In genomic region chr14:48944802-48945201, GRCh38 we compare ENCODE assay signal across 10 cellular contexts.
ATAC-seq and TF ChIP-seq lines count a peak whose summit lies in the region.
"Had no signal": no experiment of that assay in that cellular context is flagged by ENCODE, and none has a peak within 500 bp of the region (broad histone marks: within the 10 kb centered on the region; RNA-seq: fewer than 3 reads in every experiment).

No MANE protein-coding gene starts in this region.

- no peaks in the 10 kb centered on the region for H3K9me2 ChIP-seq in neural cell (ENCODE audit: insufficient read depth, low read length)

- no peak for TF ChIP-seq CTCF in neural cell (IDR thresholded peaks at IDR 0.05; ENCODE audit: poor library complexity, severe bottlenecking)

- no peak for ATAC-seq in HG03354 (IDR thresholded peaks at IDR 0.05; ENCODE audit: poor library complexity, severe bottlenecking, unreplicated experiment)
- ATAC-seq: A549; CD8-positive, alpha-beta T cell had no signal

- no peaks in the 10 kb centered on the region for H3K79me2 ChIP-seq in neural cell (replicated peaks; ENCODE audit: insufficient read depth, low read length)

- H3K9ac ChIP-seq in neural cell (ENCODE audit: low read length), result peak overlapping the region; percentile 9
- H3K9ac ChIP-seq: BLaER1; BLaER1 treated with 17β-estradiol and CSF1 and Interleukin-3, amounts not matched to agents 10 nM and 100 nM had no signal

- H3F3A ChIP-seq in neural cell (ENCODE audit: insufficient read depth, low read length, poor library complexity, severe bottlenecking), result no peaks in the 10 kb centered on the region

- peak; percentile 28 for TF ChIP-seq RAD21 in neural cell (conservative IDR thresholded peaks at IDR 0.05)

- H4K20me1 ChIP-seq in neural cell (ENCODE audit: insufficient read depth), result no peaks in the 10 kb centered on the region
- H4K20me1 ChIP-seq: BLaER1; BLaER1 treated with 17β-estradiol and CSF1 and Interleukin-3, amounts not matched to agents 10 nM and 100 nM had no signal

- no peak overlapping the region for H3K4me2 ChIP-seq in neural cell (ENCODE audit: low read length)
- H3K4me2 ChIP-seq: A549; BLaER1; BLaER1 treated with 17β-estradiol and CSF1 and Interleukin-3, amounts not matched to agents 10 nM and 100 nM had no signal

- no peaks in the 10 kb centered on the region for H3K27me3 ChIP-seq in neural cell (ENCODE audit: insufficient read depth, low read depth, low read length)
- H3K27me3 ChIP-seq: BE2C; BLaER1; BLaER1 treated with 17β-estradiol and CSF1 and Interleukin-3, amounts not matched to agents 10 nM and 100 nM had no signal

- no peak overlapping the region for H2AFZ ChIP-seq in neural cell (ENCODE audit: low read depth, low read length)

- peak; percentile 82 for TF ChIP-seq EP300 in neural cell (conservative IDR thresholded peaks at IDR 0.05; ENCODE audit: poor library complexity, severe bottlenecking)

- no peaks in the 10 kb centered on the region for H3K9me3 ChIP-seq in neural cell (ENCODE audit: low read length)
- H3K9me3 ChIP-seq: A549, BE2C, BLaER1, Caco-2 had no signal

- peak overlapping the region; percentile 69 for H3K27ac ChIP-seq in neural cell (ENCODE audit: low read length)
- H3K27ac ChIP-seq: 22Rv1; A549; BLaER1; BLaER1 treated with 17β-estradiol and CSF1 and Interleukin-3, amounts not matched to agents 10 nM and 100 nM; C4-2B had no signal

- no peaks in the 10 kb centered on the region for H3K36me3 ChIP-seq in neural cell (ENCODE audit: insufficient read depth, low read length)
- H3K36me3 ChIP-seq: BE2C; BLaER1; BLaER1 treated with 17β-estradiol and CSF1 and Interleukin-3, amounts not matched to agents 10 nM and 100 nM had no signal

- peak overlapping the region; percentile 0 for H3K4me3 ChIP-seq in neural cell (ENCODE audit: low read length)
- H3K4me3 ChIP-seq: A549; BLaER1; BLaER1 treated with 17β-estradiol and CSF1 and Interleukin-3, amounts not matched to agents 10 nM and 100 nM had no signal

TF ChIP-seq in neural cell, 6 proteins besides CTCF, POLR2A, EP300 and RAD21:
- TF ChIP-seq EZH2 (IDR thresholded peaks at IDR 0.05; ENCODE audit: borderline replicate concordance, insufficient read depth, low read length, poor library complexity, severe bottlenecking), result no peak
- peak; percentile 49 for TF ChIP-seq POLR2AphosphoS5 (IDR thresholded peaks at IDR 0.05)
- TF ChIP-seq TAF1 (IDR thresholded peaks at IDR 0.05; ENCODE audit: low read depth), result no peak
- peak; percentile 68 for TF ChIP-seq REST (IDR thresholded peaks at IDR 0.05; ENCODE audit: borderline replicate concordance)
- peak; percentile 7 for TF ChIP-seq SMC3 (conservative IDR thresholded peaks at IDR 0.05; ENCODE audit: poor library complexity)
- TF ChIP-seq MXI1 (conservative IDR thresholded peaks at IDR 0.05; ENCODE audit: poor library complexity, severe bottlenecking), result no peak
